ENCODE assay signal across 21 cellular contexts in genomic region chr6:116430860-116431259, GRCh38. TPM values are rescaled to one million over a fixed set of nuclear protein-coding genes. Genes with fewer than 3 reads are reported as not detected.
"Had no signal": no experiment of that assay in that cellular context is flagged by ENCODE, and none has a peak within 500 bp of the region (broad histone marks: within the 10 kb centered on the region; RNA-seq: fewer than 3 reads in every experiment).

No MANE protein-coding gene starts in this region.

- H3K9me3 ChIP-seq: colonic mucosa, mucosa of descending colon, pancreas had no signal

- H3K27ac ChIP-seq: colonic mucosa, hepatocyte, pancreas had no signal

- H3K27ac Mint-ChIP-seq: progenitor cell of endocrine pancreas had no signal

- DNase-seq: colonic mucosa; dermis blood vessel endothelial cell; erythroblast; foreskin melanocyte; head of caudate nucleus; left colon; left ventricle myocardium superior; mesendoderm; mucosa of descending colon; naive thymus-derived CD8-positive, alpha-beta T cell; pancreas; right cardiac atrium; stimulated activated CD4-positive, alpha-beta T cell treated with anti-CD3 and anti-CD28 coated beads, Interleukin-2, amount 100 ng/mL, for 48 hours; stimulated activated naive CD4-positive, alpha-beta T cell treated with Interleukin-2 at 50 U/mL for 16 hours; trophoblast cell had no signal

- H3K27me3 ChIP-seq: colonic mucosa, hepatocyte, pancreas had no signal

- H3K9me3 Mint-ChIP-seq: naive thymus-derived CD8-positive, alpha-beta T cell; neural crest cell had no signal

- H3K36me3 ChIP-seq: colonic mucosa, pancreas had no signal

- H3K27me3 Mint-ChIP-seq: naive thymus-derived CD8-positive, alpha-beta T cell; progenitor cell of endocrine pancreas had no signal

- FAIRE-seq: endothelial cell of umbilical vein had no signal

- H3K4me3 Mint-ChIP-seq: naive thymus-derived CD8-positive, alpha-beta T cell; neural crest cell had no signal

- ATAC-seq: left colon; left ventricle myocardium superior; mucosa of descending colon; naive thymus-derived CD8-positive, alpha-beta T cell; pancreas; right cardiac atrium had no signal

- H3K4me1 Mint-ChIP-seq: naive thymus-derived CD8-positive, alpha-beta T cell; neural crest cell had no signal

- H3K4me3 ChIP-seq: colonic mucosa, hepatocyte, lung, mucosa of descending colon, pancreas, smooth muscle cell had no signal

- H3K4me1 ChIP-seq: colonic mucosa, pancreas had no signal

RNA-seq across cellular contexts. Expression of gene CALHM6, which starts 30.3 kb away (rescaled TPM):
- total RNA-seq: endothelial cell of umbilical vein had no signal
